Comparison of ENCODE assay signal across 13 cellular contexts in the genomic region with DNA sequence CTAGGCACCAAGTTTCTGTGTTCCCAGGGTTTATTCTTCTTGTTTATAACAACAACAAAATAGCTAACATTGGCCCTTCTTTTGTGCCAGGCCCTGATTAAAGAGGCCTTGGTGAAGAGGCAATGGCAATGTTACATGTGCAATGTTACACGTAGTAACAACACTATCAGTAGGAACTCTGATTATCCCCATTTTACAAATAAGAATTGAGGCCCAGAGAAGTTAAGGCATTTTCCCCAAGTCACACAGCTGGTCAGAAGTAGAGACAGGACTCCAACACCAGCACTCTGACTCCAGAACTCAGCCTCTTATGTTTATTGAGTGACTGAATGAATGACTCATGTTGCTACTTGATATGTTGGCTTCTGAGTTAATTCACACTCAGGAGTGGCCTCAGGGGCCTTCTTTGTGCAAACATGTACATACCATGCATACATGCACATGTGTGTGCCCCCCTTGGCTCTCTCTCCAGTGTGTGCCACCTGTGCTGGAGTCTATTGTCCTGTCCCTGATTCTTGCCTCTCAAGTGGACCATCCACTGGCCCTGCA.
DNase-seq lines count a peak whose midpoint lies in the region; ATAC-seq and TF ChIP-seq lines count a peak whose summit lies in the region.
"Had no signal": no experiment of that assay in that cellular context is flagged by ENCODE, and none has a peak within 500 bp of the region (broad histone marks: within the 10 kb centered on the region; RNA-seq: fewer than 3 reads in every experiment).

No MANE protein-coding gene starts in this region.

- no peaks in the 10 kb centered on the region for H3K9me3 Mint-ChIP-seq in progenitor cell of endocrine pancreas (ENCODE audit: low read depth)

- H3K27ac Mint-ChIP-seq in progenitor cell of endocrine pancreas = peak overlapping the region; percentile 19

- H3K27me3 Mint-ChIP-seq in progenitor cell of endocrine pancreas = no peaks in the 10 kb centered on the region

- TF ChIP-seq CTCF in epithelial cell of esophagus (IDR thresholded peaks at IDR 0.05; ENCODE audit: insufficient read depth, low read depth, low read length, missing control alignments) (no peak), progenitor cell of endocrine pancreas (IDR thresholded peaks at IDR 0.05; ENCODE audit: unreplicated experiment) (no peak)

- no peak overlapping the region for H3K4me3 Mint-ChIP-seq in progenitor cell of endocrine pancreas (ENCODE audit: low read depth)

- H3K4me3 ChIP-seq in epithelial cell of esophagus (ENCODE audit: low read length) = no peak overlapping the region
- H3K4me3 ChIP-seq: GM12878 had no signal

- H3K36me3 Mint-ChIP-seq in progenitor cell of endocrine pancreas (ENCODE audit: insufficient read depth) = no peaks in the 10 kb centered on the region

- ATAC-seq in GM19467 (IDR thresholded peaks at IDR 0.05; ENCODE audit: unreplicated experiment) = no peak
- ATAC-seq: GM12878 had no signal

- DNase-seq in EL = peak; percentile 23
- DNase-seq in NCI-H69 (lab: John Stamatoyannopoulos, UW) = peak; percentile 30
- peak; percentile 6 for DNase-seq in epithelial cell of esophagus (ENCODE audit: low read depth)
- DNase-seq in progenitor cell of endocrine pancreas (ENCODE audit: low spot score, unreplicated experiment) = no peak
- DNase-seq in inferior parietal cortex (ENCODE audit: extremely low spot score) = no peak
- no peak for DNase-seq in retina
- DNase-seq: BE2C, NCI-H1436, NCI-H2081, Right ventricle myocardium superior, SK-N-SH had no signal

- peaks cover 34% of the 10 kb centered on the region for H3K4me1 Mint-ChIP-seq in progenitor cell of endocrine pancreas (ENCODE audit: low read depth)

Comparison
In these comparisons a context has a peak if more than half of its experiments do, and no peak if none do; other contexts are left out.
1. DNase-seq: peak in EL (single experiment), NCI-H69 (single experiment) and epithelial cell of esophagus (single experiment); none in progenitor cell of endocrine pancreas (single experiment), inferior parietal cortex (single experiment) and retina (single experiment).